In genomic region chr7:155298288-155298833, GRCh38 we compare ENCODE assay signal across 8 cellular contexts. TPM values are rescaled to one million over a fixed set of nuclear protein-coding genes. Genes with fewer than 3 reads are reported as not detected.
A peak's percentile ranks its signal among the peaks of the same experiment; 100 is the strongest.
DNase-seq lines count a peak whose midpoint lies in the region; ATAC-seq, FAIRE-seq and TF ChIP-seq lines count a peak whose summit lies in the region.

No MANE protein-coding gene starts in this region.

- peak overlapping the region; percentile 62 to 99 (median 84) for H3K4me3 ChIP-seq in sigmoid colon

- TF ChIP-seq POLR2A in GM12891 (IDR thresholded peaks at IDR 0.05; ENCODE audit: low read depth, low read length) (no peak), sigmoid colon (IDR thresholded peaks at IDR 0.05) (no peak)

- peak overlapping the region; percentile 90 to 98 (median 96) for H3K27ac ChIP-seq in sigmoid colon

- peaks cover 0 to 14% (median 6%) of the 10 kb centered on the region in 4 donors for H3K36me3 ChIP-seq in sigmoid colon

- FAIRE-seq in GM12891 (lab: Jason Lieb, UNC): peak; percentile 33

- H3K4me1 ChIP-seq in sigmoid colon: peaks cover 0 to 33% (median 21%) of the 10 kb centered on the region in 4 donors

- peak; percentile 0 for ATAC-seq in HG02943 (IDR thresholded peaks at IDR 0.05; ENCODE audit: low read depth, unreplicated experiment)

- no peak for TF ChIP-seq CTCF in sigmoid colon (IDR thresholded peaks at IDR 0.05)

- intact Hi-C loops in sigmoid colon (cut with DNase I): loop anchor here (2.0 to 10.0 kb wide), 5 partner anchors 94 to 371 kb away; partner anchors contain the start of genes PAXIP1 and RBM33

- TF ChIP-seq EP300 in sigmoid colon (IDR thresholded peaks at IDR 0.05): no peak

- 1% methylated on average over 34 of the region's 34 CpGs for WGBS in sigmoid colon, 2 donors

- H3K9me3 ChIP-seq in sigmoid colon: no peaks in the 10 kb centered on the region

- DNase-seq in GM12891 (ENCODE audit: insufficient read length, low spot score) (no peak), germinal center (ENCODE audit: low spot score) (peak; percentile 31), sigmoid colon (no peak), epidermal melanocyte (ENCODE audit: insufficient read length, low spot score) (no peak), SKM-1 (lab: John Stamatoyannopoulos, UW; ENCODE audit: unreplicated experiment) (no peak), AML-193 (lab: John Stamatoyannopoulos, UW) (no peak)
- DNase-seq in activated CD4-positive, alpha-beta T cell treated with anti-CD3 and anti-CD28 coated beads, Interleukin-2, amount 50 U/mL, for 1 hour: peak; percentile 13

- no peaks in the 10 kb centered on the region for H3K27me3 ChIP-seq in sigmoid colon

TF ChIP-seq in GM12891, 5 proteins besides CTCF, POLR2A, EP300 and RAD21:
- TF ChIP-seq SPI1 (IDR thresholded peaks at IDR 0.05; ENCODE audit: low read depth, low read length) (no peak), POU2F2 (IDR thresholded peaks at IDR 0.05; ENCODE audit: low read depth, low read length) (no peak), POLR2AphosphoS5 (IDR thresholded peaks at IDR 0.05; ENCODE audit: low read depth, low read length) (no peak), TAF1 (IDR thresholded peaks at IDR 0.05; ENCODE audit: low read depth, low read length) (no peak), PAX5 (IDR thresholded peaks at IDR 0.05; ENCODE audit: insufficient read depth, low read length, severe bottlenecking) (no peak)

RNA-seq across cellular contexts. Expression of gene INSIG1, which starts 0.7 kb away (rescaled TPM):
- 53.3 TPM for polyA plus RNA-seq in GM12891 (2012; ENCODE audit: low read depth, missing spikeins)
- total RNA-seq in sigmoid colon: 10 to 100 TPM; 33.0 to 77.9 (median 41.5) TPM
- polyA plus RNA-seq in sigmoid colon: 100 to 1,000 TPM in 1 of 3 donors, 10 to 100 TPM in 2; 22.2 to 102 (median 39.1) TPM

Comparison
In these comparisons a context has a peak if more than half of its experiments do, and no peak if none do; other contexts are left out.
1. DNase-seq: peak in activated CD4-positive, alpha-beta T cell treated with anti-CD3 and anti-CD28 coated beads, Interleukin-2, amount 50 U/mL, for 1 hour (single experiment) and germinal center (single experiment); none in GM12891 (single experiment), sigmoid colon (single experiment), epidermal melanocyte (single experiment), SKM-1 (single experiment) and AML-193 (0 of 2).